Comparison of ENCODE assay signal across 3 cellular contexts in genomic region chr22:37440875-37441274, GRCh38.
TF ChIP-seq lines count a peak whose summit lies in the region.

No MANE protein-coding gene starts in this region.

TF ChIP-seq in A549, 52 proteins besides CTCF, POLR2A, EP300 and RAD21 (continued from another document):
- no peak for TF ChIP-seq REST (IDR thresholded peaks at IDR 0.05)
- no peak for TF ChIP-seq FOXS1 (CRISPR knock-in tag; IDR thresholded peaks at IDR 0.05)
- no peak for TF ChIP-seq EHF (CRISPR knock-in tag; IDR thresholded peaks at IDR 0.05)
- no peak for TF ChIP-seq ZFP36 (IDR thresholded peaks at IDR 0.05; ENCODE audit: borderline replicate concordance, partially characterized antibody)
- no peak for TF ChIP-seq FOSL2 (IDR thresholded peaks at IDR 0.05)
- no peak for TF ChIP-seq FOSL2 (CRISPR knock-in tag; IDR thresholded peaks at IDR 0.05)
- no peak for TF ChIP-seq ZSCAN20 (CRISPR knock-in tag; IDR thresholded peaks at IDR 0.05)
- no peak for TF ChIP-seq NPAS2 (CRISPR knock-in tag; IDR thresholded peaks at IDR 0.05; ENCODE audit: borderline replicate concordance)
- peak; percentile 42; the same call in 1 of the 2 replicates for TF ChIP-seq USF2 (IDR thresholded peaks at IDR 0.05)

TF ChIP-seq in Ishikawa, 13 proteins besides CTCF, POLR2A, EP300 and RAD21 (continued from another document):
- TF ChIP-seq MAX (IDR thresholded peaks at IDR 0.05), result no peak
- TF ChIP-seq, protein P1, sequence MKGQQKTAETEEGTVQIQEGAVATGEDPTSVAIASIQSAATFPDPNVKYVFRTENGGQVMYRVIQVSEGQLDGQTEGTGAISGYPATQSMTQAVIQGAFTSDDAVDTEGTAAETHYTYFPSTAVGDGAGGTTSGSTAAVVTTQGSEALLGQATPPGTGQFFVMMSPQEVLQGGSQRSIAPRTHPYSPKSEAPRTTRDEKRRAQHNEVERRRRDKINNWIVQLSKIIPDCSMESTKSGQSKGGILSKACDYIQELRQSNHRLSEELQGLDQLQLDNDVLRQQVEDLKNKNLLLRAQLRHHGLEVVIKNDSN (IDR thresholded peaks at IDR 0.05), result peak; percentile 73

TF ChIP-seq in K562, 482 proteins besides CTCF, POLR2A, EP300 and RAD21:
- TF ChIP-seq, protein P1 (CRISPR knock-in tag; IDR thresholded peaks at IDR 0.05), result peak; percentile 79
- TF ChIP-seq CBX3 (IDR thresholded peaks at IDR 0.05; ENCODE audit: borderline replicate concordance in 1 of 2, low read length in 2 of 2), result 0 out of 3 replicates have a peak, but pooled peaks of 1 of the 2 experiments have one; percentile 48
- TF ChIP-seq JUN (IDR thresholded peaks at IDR 0.05; ENCODE audit: borderline replicate concordance, low read depth, low read length), result no peak
- TF ChIP-seq JUN (CRISPR knock-in tag; IDR thresholded peaks at IDR 0.05; ENCODE audit: borderline replicate concordance), result no peak
- peak; percentile 68 for TF ChIP-seq USF2 (CRISPR knock-in tag; IDR thresholded peaks at IDR 0.05)
- peak; percentile 37; the same call in 1 of the 2 replicates for TF ChIP-seq RAD51 (IDR thresholded peaks at IDR 0.05; ENCODE audit: borderline replicate concordance, low read depth)
